Comparison of ENCODE assay signal across 15 cellular contexts in the genomic region with DNA sequence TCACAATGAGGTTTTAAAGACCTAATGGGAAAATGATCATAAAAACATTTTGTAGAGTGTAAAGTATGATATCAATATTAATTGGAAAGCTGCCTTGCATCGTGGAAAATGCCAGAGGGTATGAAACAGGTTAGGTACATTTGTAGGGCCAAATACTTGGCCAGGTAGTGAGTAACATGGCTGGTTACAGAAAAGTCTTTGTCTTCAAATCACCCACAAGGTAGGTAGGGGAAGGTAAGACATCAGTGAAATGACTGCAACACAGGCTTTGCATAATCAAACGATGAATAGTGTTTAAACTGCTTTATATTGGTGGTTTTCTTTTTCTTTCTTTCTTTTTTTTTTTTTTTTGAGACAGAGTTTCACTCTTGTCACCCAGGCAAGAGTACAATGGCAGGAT.
DNase-seq lines count a peak whose midpoint lies in the region; TF ChIP-seq lines count a peak whose summit lies in the region.
"Had no signal": no experiment of that assay in that cellular context is flagged by ENCODE, and none has a peak within 500 bp of the region (broad histone marks: within the 10 kb centered on the region; RNA-seq: fewer than 3 reads in every experiment).

No MANE protein-coding gene starts in this region.

- 85% methylated on average over 2 of the region's 2 CpGs for WGBS in esophagus muscularis mucosa
- WGBS in stomach, 5 donors, result 32 to 62% (median 41%) methylated on average over 2 of the region's 2 CpGs

- intact Hi-C loops in esophagus muscularis mucosa (cut with DNase I) (loop anchor here (5.0 kb wide), 2 partner anchors 60 to 105 kb away; a partner anchor contains a TSS), stomach (cut with DNase I; ENCODE audit: low total_unique reads) (loop anchor here (10.0 kb wide), 1 partner anchor 103 kb away; no protein-coding TSS in a partner anchor)

- no peak for DNase-seq in CD8-positive, alpha-beta memory T cell
- DNase-seq in RWPE1 (ENCODE audit: low spot score) (no peak), esophagus muscularis mucosa (ENCODE audit: extremely low spot score) (no peak), stomach (no peak), NCI-H1930 (lab: John Stamatoyannopoulos, UW) (no peak), osteocyte (ENCODE audit: extremely low spot score, unreplicated experiment) (no peak)
- no peak for DNase-seq in effector CD4-positive, alpha-beta T cell
- DNase-seq: activated CD4-positive, CD25-positive, alpha-beta regulatory T cell; aorta; GDM1; naive B cell; NCI-H2029 treated with DMSO at 0.1 percent for 48 hours; NCI-H510A treated with DMSO at 0.1 percent for 48 hours; SHP77 treated with DMSO at 0.1 percent for 48 hours; stimulated activated naive CD4-positive, alpha-beta T cell treated with Interleukin-2 at 50 U/mL for 16 hours had no signal

- CTCF ChIA-PET in CD8-positive, alpha-beta memory T cell (lab: Charles Lee), result interaction anchor here (1.2 to 1.4 kb wide), 2 partner anchors 12 to 107 kb away, joined by 3 read pairs; no protein-coding TSS in a partner anchor
- CTCF ChIA-PET in RWPE1 (lab: Yijun Ruan, JAX), result interaction anchor here (0.6 to 1.2 kb wide), 2 partner anchors 82 to 107 kb away, joined by 3 to 5 read pairs; no protein-coding TSS in a partner anchor

- H3K36me3 Mint-ChIP-seq in CD8-positive, alpha-beta memory T cell, result no peaks in the 10 kb centered on the region
- peaks cover 18% of the 10 kb centered on the region for H3K36me3 Mint-ChIP-seq in osteocyte (ENCODE audit: unreplicated experiment)
- H3K36me3 Mint-ChIP-seq: naive B cell had no signal

- peak overlapping the region in 1 of 8 donors; percentile 19 for H3K27ac Mint-ChIP-seq in CD8-positive, alpha-beta memory T cell
- H3K27ac Mint-ChIP-seq in osteocyte (ENCODE audit: unreplicated experiment), result no peak overlapping the region

- no peaks in the 10 kb centered on the region for H3K27me3 ChIP-seq in CD8-positive, alpha-beta memory T cell (ENCODE audit: insufficient read depth, low read length, poor library complexity, severe bottlenecking)
- H3K27me3 ChIP-seq in esophagus muscularis mucosa (no peaks in the 10 kb centered on the region), stomach (no peaks in the 10 kb centered on the region)

- no peaks in the 10 kb centered on the region for H3K27me3 Mint-ChIP-seq in CD8-positive, alpha-beta memory T cell
- H3K27me3 Mint-ChIP-seq in osteocyte (ENCODE audit: unreplicated experiment), result no peaks in the 10 kb centered on the region

- H3K27ac ChIP-seq in CD8-positive, alpha-beta memory T cell (ENCODE audit: low read depth, low read length), result no peak overlapping the region
- H3K27ac ChIP-seq in RWPE1 (peak overlapping the region; percentile 90), esophagus muscularis mucosa (replicated peaks in 1 of 4) (peak overlapping the region; percentile 83 to 90 (median 86)), stomach (peak overlapping the region in 4 of 5 donors; percentile 77 to 90 (median 82))

- H3K9me3 Mint-ChIP-seq in CD8-positive, alpha-beta memory T cell, result no peaks in the 10 kb centered on the region
- H3K9me3 Mint-ChIP-seq in osteocyte (ENCODE audit: unreplicated experiment), result no peaks in the 10 kb centered on the region
- H3K9me3 Mint-ChIP-seq: naive B cell had no signal

- H3K4me1 Mint-ChIP-seq in CD8-positive, alpha-beta memory T cell, result peaks cover 7 to 14% (median 8%) of the 10 kb centered on the region in 3 donors
- peaks cover 27% of the 10 kb centered on the region for H3K4me1 Mint-ChIP-seq in osteocyte (ENCODE audit: unreplicated experiment)

- POLR2A ChIA-PET in CD8-positive, alpha-beta memory T cell (lab: Charles Lee), result no interaction called here
- POLR2A ChIA-PET in RWPE1 (lab: Yijun Ruan, JAX; ENCODE audit: low non-redundant PET), result no interaction called here

- no peak for TF ChIP-seq EP300 in esophagus muscularis mucosa (IDR thresholded peaks at IDR 0.05)
- no peak for TF ChIP-seq EP300 in stomach (IDR thresholded peaks at IDR 0.05)

- no peaks in the 10 kb centered on the region for H3K36me3 ChIP-seq in CD8-positive, alpha-beta memory T cell (ENCODE audit: insufficient read depth, low read length)
- H3K36me3 ChIP-seq in esophagus muscularis mucosa, result peaks cover 0 to 14% (median 10%) of the 10 kb centered on the region in 4 donors
- H3K36me3 ChIP-seq in stomach, result peaks cover 0 to 13% (median 9%) of the 10 kb centered on the region in 4 donors

- no peaks in the 10 kb centered on the region for H3K9me3 ChIP-seq in CD8-positive, alpha-beta memory T cell (ENCODE audit: low read length)
- H3K9me3 ChIP-seq in esophagus muscularis mucosa, result no peaks in the 10 kb centered on the region
- H3K9me3 ChIP-seq in stomach, result no peaks in the 10 kb centered on the region

- TF ChIP-seq POLR2A in esophagus muscularis mucosa (IDR thresholded peaks at IDR 0.05; ENCODE audit: low read depth) (no peak), stomach (IDR thresholded peaks at IDR 0.05) (no peak)

- H3K4me3 Mint-ChIP-seq in CD8-positive, alpha-beta memory T cell, result peak overlapping the region in 6 of 7 donors; percentile 15 to 65 (median 31)
- H3K4me3 Mint-ChIP-seq in osteocyte (ENCODE audit: unreplicated experiment), result no peak overlapping the region

- no peak overlapping the region for H3K4me3 ChIP-seq in CD8-positive, alpha-beta memory T cell (ENCODE audit: low read length)
- H3K4me3 ChIP-seq in esophagus muscularis mucosa (no peak overlapping the region), stomach (no peak overlapping the region)

- TF ChIP-seq CTCF in RWPE1 (conservative IDR thresholded peaks at IDR 0.05; ENCODE audit: low read depth) (no peak), esophagus muscularis mucosa (IDR thresholded peaks at IDR 0.05) (no peak), stomach (IDR thresholded peaks at IDR 0.05) (no peak), osteocyte (IDR thresholded peaks at IDR 0.05) (no peak)

- peaks cover 7% of the 10 kb centered on the region for H3K4me1 ChIP-seq in CD8-positive, alpha-beta memory T cell (ENCODE audit: insufficient read depth, low read length)
- peaks cover 37 to 75% (median 57%) of the 10 kb centered on the region in 4 donors for H3K4me1 ChIP-seq in esophagus muscularis mucosa
- H3K4me1 ChIP-seq in stomach, result peaks cover 28 to 62% (median 51%) of the 10 kb centered on the region in 4 donors
